ENCODE assay signal across 10 cellular contexts in genomic region chr17:70241071-70241470, GRCh38.
"Had no signal": no experiment of that assay in that cellular context is flagged by ENCODE, and none has a peak within 500 bp of the region (broad histone marks: within the 10 kb centered on the region; RNA-seq: fewer than 3 reads in every experiment).

No MANE protein-coding gene starts in this region.

- H3K4me1 Mint-ChIP-seq: IgD-negative memory B cell had no signal

- H3K9ac ChIP-seq: GM23248 had no signal

- H3K27ac ChIP-seq: GM23248, HL-60 had no signal

- H3K27me3 Mint-ChIP-seq: IgD-negative memory B cell had no signal

- H3K36me3 ChIP-seq: HAP-1 had no signal

- H3K9me3 ChIP-seq: HAP-1 had no signal

- ATAC-seq: HCT116, HepG2 had no signal

- H3K4me1 ChIP-seq: HAP-1 had no signal

- H2AFZ ChIP-seq: GM23248 had no signal

- H3K4me3 ChIP-seq: GM23248, HAP-1 had no signal

- H3K27ac Mint-ChIP-seq: HFFc6, IgD-negative memory B cell had no signal

- H3K36me3 Mint-ChIP-seq: IgD-negative memory B cell had no signal

- DNase-seq: GM23248, GOT3, H7, HFFc6, KBM-7 had no signal

- H3K4me3 Mint-ChIP-seq: HFFc6, IgD-negative memory B cell had no signal
